Comparison of ENCODE assay signal across 29 cellular contexts in the genomic region with DNA sequence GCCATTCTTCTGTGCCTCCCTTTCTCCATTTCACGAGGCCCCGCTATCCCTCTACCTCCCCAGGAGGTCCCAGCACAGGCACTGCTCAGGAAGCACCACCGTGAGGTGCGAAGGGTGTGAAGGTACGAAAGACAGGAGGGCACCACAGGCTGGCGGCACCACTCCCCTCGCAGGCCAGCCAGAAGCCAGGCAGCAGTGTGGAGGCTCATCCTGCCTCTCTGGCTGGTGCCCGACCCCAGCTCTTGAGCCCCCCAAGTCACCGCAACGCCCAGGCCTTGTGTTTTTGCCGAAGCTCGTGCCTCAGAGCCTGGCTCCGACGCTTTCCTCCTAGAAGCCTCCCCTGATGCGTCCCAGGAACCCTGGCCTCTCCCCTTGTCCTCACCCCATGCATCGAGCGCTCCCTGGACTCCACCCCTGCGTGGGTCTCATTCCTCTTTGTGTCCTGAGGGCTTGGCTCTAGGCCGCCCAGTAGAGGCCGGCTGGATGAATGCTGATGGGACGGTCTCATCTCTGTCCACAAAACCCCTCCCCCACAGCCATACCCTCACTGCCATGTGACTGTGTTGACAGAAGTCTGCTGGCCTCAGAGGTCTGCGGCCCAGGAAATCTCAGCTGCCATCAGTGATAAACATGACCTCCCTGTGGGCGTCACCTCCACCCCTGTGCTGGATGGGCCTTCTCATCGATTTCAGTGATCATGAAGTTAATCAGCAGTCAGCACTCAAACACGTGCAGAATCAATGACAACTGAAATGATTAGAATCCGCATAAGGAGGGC. TPM values are rescaled to one million over a fixed set of nuclear protein-coding genes. Genes with fewer than 3 reads are reported as not detected.
A peak's percentile ranks its signal among the peaks of the same experiment; 100 is the strongest.
DNase-seq lines count a peak whose midpoint lies in the region; ATAC-seq, FAIRE-seq and TF ChIP-seq lines count a peak whose summit lies in the region.
"Had no signal": no experiment of that assay in that cellular context is flagged by ENCODE, and none has a peak within 500 bp of the region (broad histone marks: within the 10 kb centered on the region; RNA-seq: fewer than 3 reads in every experiment).

No MANE protein-coding gene starts in this region.

- ATAC-seq in HG02938 (IDR thresholded peaks at IDR 0.05; ENCODE audit: unreplicated experiment) (no peak), HG03378 (IDR thresholded peaks at IDR 0.05; ENCODE audit: unreplicated experiment) (no peak)
- ATAC-seq: esophagus mucosa, sciatic nerve had no signal

- no peaks in the 10 kb centered on the region for H3K36me3 Mint-ChIP-seq in neural crest cell (ENCODE audit: low read depth)
- H3K36me3 Mint-ChIP-seq: activated naive CD8-positive, alpha-beta T cell treated with anti-CD3 and anti-CD28 coated beads, Interleukin-2, amount 10 ng/mL, durations not matched to agents 7 days and 5 days; CD4-positive, CD25-positive, alpha-beta regulatory T cell had no signal

- no peak overlapping the region for H3K4me3 ChIP-seq in kidney (ENCODE audit: low read length in 2 of 2)
- H3K4me3 ChIP-seq: lung, SJSA1, tibial artery had no signal

- no peaks in the 10 kb centered on the region for H3K9me3 Mint-ChIP-seq in neural crest cell
- H3K9me3 Mint-ChIP-seq: activated naive CD8-positive, alpha-beta T cell treated with anti-CD3 and anti-CD28 coated beads, Interleukin-2, amount 10 ng/mL, durations not matched to agents 7 days and 5 days; activated T-cell treated with anti-CD3 and anti-CD28 coated beads, Interleukin-2, amount 50 U/mL, for 24 hours had no signal

- TF ChIP-seq CTCF in kidney (IDR thresholded peaks at IDR 0.05; ENCODE audit: borderline replicate concordance, extremely low read depth, insufficient read depth) = no peak
- TF ChIP-seq CTCF in neural crest cell (conservative IDR thresholded peaks at IDR 0.05) = no peak

- peaks cover 20% of the 10 kb centered on the region for H3K4me1 Mint-ChIP-seq in neural crest cell
- H3K4me1 Mint-ChIP-seq: activated naive CD8-positive, alpha-beta T cell treated with anti-CD3 and anti-CD28 coated beads, Interleukin-2, amount 10 ng/mL, durations not matched to agents 7 days and 5 days; CD4-positive, CD25-positive, alpha-beta regulatory T cell had no signal

- no peaks in the 10 kb centered on the region for H3K4me1 ChIP-seq in kidney (ENCODE audit: control insufficient read depth in 1 of 2, insufficient read depth in 1 of 2, low read depth in 1 of 2, low read length in 2 of 2)
- H3K4me1 ChIP-seq: SJSA1, tibial artery had no signal

- no peak overlapping the region for H3K9ac ChIP-seq in kidney (ENCODE audit: low read length in 2 of 2)

- H3K27ac Mint-ChIP-seq in neural crest cell (ENCODE audit: unreplicated experiment) = peak overlapping the region; percentile 78
- H3K27ac Mint-ChIP-seq: activated naive CD8-positive, alpha-beta T cell treated with anti-CD3 and anti-CD28 coated beads, Interleukin-2, amount 10 ng/mL, durations not matched to agents 7 days and 5 days; activated T-cell treated with anti-CD3 and anti-CD28 coated beads, Interleukin-2, amount 50 U/mL, for 24 hours had no signal

- H3K4me3 Mint-ChIP-seq in neural crest cell = peak overlapping the region; percentile 38
- H3K4me3 Mint-ChIP-seq: activated naive CD8-positive, alpha-beta T cell treated with anti-CD3 and anti-CD28 coated beads, Interleukin-2, amount 10 ng/mL, durations not matched to agents 7 days and 5 days; activated T-cell treated with anti-CD3 and anti-CD28 coated beads, Interleukin-2, amount 50 U/mL, for 24 hours; CD4-positive, CD25-positive, alpha-beta regulatory T cell had no signal

- intact Hi-C loops in kidney (cut with DNase I) = no loop called here

- no peak overlapping the region for H3K27ac ChIP-seq in kidney (ENCODE audit: low read depth in 2 of 2, low read length in 2 of 2)
- H3K27ac ChIP-seq: HL-60, SJSA1, tibial artery had no signal

- peak; percentile 12 for DNase-seq in D341Med (ENCODE audit: low spot score)
- peak; percentile 50 for DNase-seq in SK-N-DZ (ENCODE audit: low spot score)
- DNase-seq in kidney = peak; percentile 53
- DNase-seq in neural crest cell (ENCODE audit: low read depth, low spot score) = no peak
- DNase-seq in cerebellar cortex (ENCODE audit: low spot score) = no peak
- no peak for DNase-seq in NCI-H82 treated with DMSO at 0.1 percent for 48 hours (lab: John Stamatoyannopoulos, UW; ENCODE audit: unreplicated experiment)
- DNase-seq: activated gamma-delta T cell; activated naive CD8-positive, alpha-beta T cell treated with anti-CD3 and anti-CD28 coated beads, Interleukin-2, amount 10 ng/mL, durations not matched to agents 7 days and 5 days; activated T-cell treated with anti-CD3 and anti-CD28 coated beads, Interleukin-2, amount 50 U/mL, for 24 hours; AML-193; aorta; CD4-positive, CD25-positive, alpha-beta regulatory T cell; cortex of kidney; head of caudate nucleus; NCI-H1436 treated with DMSO at 0.1 percent for 48 hours; NCI-H2081 treated with DMSO at 0.1 percent for 48 hours; NCI-H345; stimulated activated CD4-positive, alpha-beta T cell treated with anti-CD3 and anti-CD28 coated beads, Interleukin-12 subunit alpha, Interleukin-12 subunit beta, amount 100 ng/mL, for 4 hours; stimulated activated CD4-positive, alpha-beta T cell treated with anti-CD3 and anti-CD28 coated beads, Interleukin-2, amount 100 ng/mL, for 48 hours; T-helper 1 cell; tibial artery had no signal

- H3K9me3 ChIP-seq in kidney (ENCODE audit: control insufficient read depth in 1 of 2, low read length in 2 of 2) = no peaks in the 10 kb centered on the region
- H3K9me3 ChIP-seq: SJSA1 had no signal

- no peaks in the 10 kb centered on the region for H3K27me3 Mint-ChIP-seq in neural crest cell (ENCODE audit: low read depth)
- H3K27me3 Mint-ChIP-seq: activated naive CD8-positive, alpha-beta T cell treated with anti-CD3 and anti-CD28 coated beads, Interleukin-2, amount 10 ng/mL, durations not matched to agents 7 days and 5 days; activated T-cell treated with anti-CD3 and anti-CD28 coated beads, Interleukin-2, amount 50 U/mL, for 24 hours; CD4-positive, CD25-positive, alpha-beta regulatory T cell had no signal

- FAIRE-seq in kidney (lab: Jason Lieb, UNC) = no peak
- FAIRE-seq: GM19239 had no signal

- H3K36me3 ChIP-seq in kidney (ENCODE audit: control insufficient read depth in 1 of 2, insufficient read depth in 2 of 2, low read length in 2 of 2) = peaks cover 0 to 2% of the 10 kb centered on the region in 2 donors

RNA-seq across cellular contexts. Expression of a gene that starts 19.3 kb away (rescaled TPM):
- 25.4 and 27.8 TPM in 2 replicates for polyA plus RNA-seq in SK-N-DZ (2014; cell fraction: cytosol; rRNA removed)
- polyA plus RNA-seq in SK-N-DZ (2014; cell fraction: nucleus; rRNA removed) = 15.9 and 22.8 TPM in 2 replicates
- total RNA-seq in kidney (192 TPM), neural crest cell (112 and 119 TPM in 2 replicates)
- polyA plus RNA-seq in kidney (ENCODE audit: insufficient read depth, low read depth, low replicate concordance) = 240 TPM

RNA-seq across cellular contexts. Expression of a gene that starts 48.8 kb away (rescaled TPM):
- polyA plus RNA-seq in SK-N-DZ (2014; cell fraction: cytosol; rRNA removed) = 21.2 and 34.4 TPM in 2 replicates
- 55.3 and 70.7 TPM in 2 replicates for polyA plus RNA-seq in SK-N-DZ (2014; cell fraction: nucleus; rRNA removed)
- 39.5 TPM for total RNA-seq in kidney
- 5.1 TPM for polyA plus RNA-seq in kidney (ENCODE audit: insufficient read depth, low read depth, low replicate concordance)
- 30.3 and 35.2 TPM in 2 replicates for total RNA-seq in neural crest cell

Comparison
In these comparisons a context has a peak if more than half of its experiments do, and no peak if none do; other contexts are left out.
1. DNase-seq: peak in D341Med (single experiment), SK-N-DZ (single experiment) and kidney (single experiment); none in neural crest cell (single experiment), cerebellar cortex (single experiment) and NCI-H82 treated with DMSO at 0.1 percent for 48 hours (single experiment).